Comparison of ENCODE assay signal across 9 cellular contexts in the genomic region with DNA sequence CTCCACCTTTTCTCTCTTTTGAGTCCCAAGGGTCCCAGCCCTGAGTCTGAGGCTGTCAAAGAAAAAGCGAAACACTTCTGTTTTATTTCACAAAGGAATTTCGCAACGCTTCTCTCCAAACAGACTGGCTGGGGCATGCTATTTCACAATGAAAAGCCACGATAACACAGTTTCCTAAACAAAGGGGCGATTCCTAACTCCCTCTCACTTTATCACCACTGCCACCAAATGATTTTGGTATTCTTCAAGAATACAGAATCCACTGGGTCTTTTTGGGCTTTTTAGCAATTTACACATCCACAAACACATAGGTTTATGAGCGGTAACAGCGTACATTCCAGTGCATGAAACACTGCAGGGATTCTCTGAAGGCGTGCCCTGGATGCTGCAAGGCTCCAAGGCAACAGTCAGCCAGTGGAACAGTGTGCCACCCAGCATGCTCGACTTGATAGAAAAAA.
A peak's percentile ranks its signal among the peaks of the same experiment; 100 is the strongest.
DNase-seq lines count a peak whose midpoint lies in the region; ATAC-seq, FAIRE-seq and TF ChIP-seq lines count a peak whose summit lies in the region.
"Had no signal": no experiment of that assay in that cellular context is flagged by ENCODE, and none has a peak within 500 bp of the region (broad histone marks: within the 10 kb centered on the region; RNA-seq: fewer than 3 reads in every experiment).

No MANE protein-coding gene starts in this region.

- no peaks in the 10 kb centered on the region for H3K79me1 ChIP-seq in neuronal stem cell (ENCODE audit: low read depth, low read length)

- no peak for FAIRE-seq in D721Med (lab: Jason Lieb, UNC)

- H3K23ac ChIP-seq in neuronal stem cell (ENCODE audit: low read depth, low read length, poor library complexity): no peak overlapping the region

- no peaks in the 10 kb centered on the region for H3K27me3 ChIP-seq in PC-9 (ENCODE audit: insufficient read depth, low read depth)
- peaks cover 0 to 7% (median 0%) of the 10 kb centered on the region in 3 experiments for H3K27me3 ChIP-seq in neuronal stem cell (ENCODE audit: control insufficient read depth in 3 of 3, insufficient read depth in 3 of 3, low read depth in 1 of 3, low read length in 3 of 3)

- H3F3A ChIP-seq in PC-9 (ENCODE audit: insufficient read depth, low read depth): peaks cover 25% of the 10 kb centered on the region

- H4K20me1 ChIP-seq in PC-9 (ENCODE audit: insufficient read depth): no peaks in the 10 kb centered on the region

- no peak overlapping the region for H3K9ac ChIP-seq in neuronal stem cell (ENCODE audit: low read depth, low read length, poor library complexity)

- H3K4me3 ChIP-seq in PC-9: peak overlapping the region; percentile 46
- H3K4me3 ChIP-seq in fibroblast of mammary gland (ENCODE audit: control insufficient read depth, low read depth, low read length): no peak overlapping the region
- peak overlapping the region in 1 of 2 donors; percentile 35 for H3K4me3 ChIP-seq in neuronal stem cell (ENCODE audit: low read length in 2 of 2)

- TF ChIP-seq CTCF in PC-9 (conservative IDR thresholded peaks at IDR 0.05) (no peak), fibroblast of mammary gland (conservative IDR thresholded peaks at IDR 0.05; ENCODE audit: control insufficient read depth, insufficient read depth, low read depth, low read length) (no peak), D721Med (IDR thresholded peaks at IDR 0.05; ENCODE audit: insufficient read depth, missing control alignments) (no peak)

- H3K4me1 ChIP-seq in PC-9 (replicated peaks; ENCODE audit: insufficient read depth) (peaks cover 43% of the 10 kb centered on the region), neuronal stem cell (ENCODE audit: control insufficient read depth in 2 of 2, insufficient read depth in 1 of 2, low read depth in 1 of 2, low read length in 2 of 2) (peaks cover 9 to 26% of the 10 kb centered on the region in 2 donors)

- DNase-seq in CD1c-positive myeloid dendritic cell (ENCODE audit: extremely low spot score) (peak; percentile 77), PC-9 (peak; percentile 12 to 64), fibroblast of mammary gland (ENCODE audit: low read depth) (peak; percentile 75), neuronal stem cell (ENCODE audit: low spot score) (no peak), D721Med (ENCODE audit: insufficient read length, low spot score) (no peak), COLO829 (ENCODE audit: low spot score) (no peak)
- DNase-seq: DMS153 had no signal

- CTCF ChIA-PET in PC-9 (lab: Charles Lee): no interaction called here

- H2BK12ac ChIP-seq in neuronal stem cell (ENCODE audit: low read length): no peak overlapping the region

- intact Hi-C loops in PC-9 (cut with micrococcal nuclease; ENCODE audit: unreplicated experiment): no loop called here

- H3K36me3 ChIP-seq in PC-9 (ENCODE audit: low read depth) (no peaks in the 10 kb centered on the region), neuronal stem cell (replicated peaks in 1 of 2; ENCODE audit: control insufficient read depth in 2 of 2, insufficient read depth in 2 of 2, low read length in 2 of 2) (no peaks in the 10 kb centered on the region)

- H2BK5ac ChIP-seq in neuronal stem cell (ENCODE audit: low read length): no peak overlapping the region

- H2AFZ ChIP-seq in PC-9 (peak overlapping the region; percentile 64), neuronal stem cell (ENCODE audit: low read length) (peak overlapping the region; percentile 80)

- BruUV-seq in PC-9 (replicated peaks; lab: Mats Ljungman, UMichigan): no TSS peak

- no peak overlapping the region for H3K14ac ChIP-seq in neuronal stem cell (ENCODE audit: low read length)

- POLR2A ChIA-PET in PC-9 (lab: Charles Lee; ENCODE audit: unreplicated experiment): no interaction called here

- H3K18ac ChIP-seq in neuronal stem cell (ENCODE audit: low read length): no peak overlapping the region

- no peak overlapping the region for H3K4ac ChIP-seq in neuronal stem cell (ENCODE audit: low read length)

- H2AK5ac ChIP-seq in neuronal stem cell (ENCODE audit: low read depth, low read length): no peak overlapping the region

- H3K79me2 ChIP-seq in PC-9 (ENCODE audit: low read depth): no peaks in the 10 kb centered on the region

- peak overlapping the region; percentile 54 for H3K27ac ChIP-seq in PC-9
- no peak overlapping the region for H3K27ac ChIP-seq in neuronal stem cell (replicated peaks; ENCODE audit: low read length)

- H3K9me2 ChIP-seq in PC-9 (ENCODE audit: insufficient read depth): no peaks in the 10 kb centered on the region

- peak overlapping the region; percentile 76 for H3K4me2 ChIP-seq in PC-9
- H3K4me2 ChIP-seq in neuronal stem cell (ENCODE audit: insufficient read depth, low read length, poor library complexity, severe bottlenecking): peak overlapping the region; percentile 21

- WGBS in neuronal stem cell (ENCODE audit: extremely low coverage in 2 of 2, insufficient read length in 2 of 2, insufficient replicate concordance in 1 of 2), 2 donors: no CpG with 5 or more reads among the region's 9 CpGs

- H4K91ac ChIP-seq in neuronal stem cell (ENCODE audit: low read depth, low read length, poor library complexity): no peak overlapping the region

- H3K9me3 ChIP-seq in PC-9 (ENCODE audit: insufficient read depth, low read depth): no peaks in the 10 kb centered on the region
- H3K9me3 ChIP-seq in neuronal stem cell (replicated peaks in 1 of 2; ENCODE audit: control insufficient read depth in 2 of 2, insufficient read depth in 1 of 2, low read depth in 1 of 2, low read length in 2 of 2): no peaks in the 10 kb centered on the region

- no peak overlapping the region for H2BK120ac ChIP-seq in neuronal stem cell (ENCODE audit: low read depth, low read length)

- ATAC-seq in SK-N-SH treated with all-trans-retinoic acid at 6 μM for 48 hours (no peak), HG03108 (IDR thresholded peaks at IDR 0.05; ENCODE audit: unreplicated experiment) (no peak)

- no peak overlapping the region for H4K8ac ChIP-seq in neuronal stem cell (ENCODE audit: low read depth, low read length)

- H2BK15ac ChIP-seq in neuronal stem cell (ENCODE audit: low read length): no peak overlapping the region

TF ChIP-seq in SK-N-SH treated with all-trans-retinoic acid at 6 μM for 48 hours, 23 proteins besides CTCF, POLR2A, EP300 and RAD21:
- TF ChIP-seq BACH2 (CRISPR knock-in tag; IDR thresholded peaks at IDR 0.05; ENCODE audit: borderline replicate concordance): no peak
- TF ChIP-seq ZNF8 (CRISPR knock-in tag; IDR thresholded peaks at IDR 0.05): no peak
- TF ChIP-seq ZFP30 (CRISPR knock-in tag; IDR thresholded peaks at IDR 0.05): no peak
- TF ChIP-seq, protein P1, sequence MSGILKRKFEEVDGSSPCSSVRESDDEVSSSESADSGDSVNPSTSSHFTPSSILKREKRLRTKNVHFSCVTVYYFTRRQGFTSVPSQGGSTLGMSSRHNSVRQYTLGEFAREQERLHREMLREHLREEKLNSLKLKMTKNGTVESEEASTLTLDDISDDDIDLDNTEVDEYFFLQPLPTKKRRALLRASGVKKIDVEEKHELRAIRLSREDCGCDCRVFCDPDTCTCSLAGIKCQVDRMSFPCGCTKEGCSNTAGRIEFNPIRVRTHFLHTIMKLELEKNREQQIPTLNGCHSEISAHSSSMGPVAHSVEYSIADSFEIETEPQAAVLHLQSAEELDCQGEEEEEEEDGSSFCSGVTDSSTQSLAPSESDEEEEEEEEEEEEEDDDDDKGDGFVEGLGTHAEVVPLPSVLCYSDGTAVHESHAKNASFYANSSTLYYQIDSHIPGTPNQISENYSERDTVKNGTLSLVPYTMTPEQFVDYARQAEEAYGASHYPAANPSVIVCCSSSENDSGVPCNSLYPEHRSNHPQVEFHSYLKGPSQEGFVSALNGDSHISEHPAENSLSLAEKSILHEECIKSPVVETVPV (CRISPR knock-in tag; IDR thresholded peaks at IDR 0.05): no peak
- TF ChIP-seq SNAI2 (CRISPR knock-in tag; IDR thresholded peaks at IDR 0.05): no peak
- TF ChIP-seq, protein P2, sequence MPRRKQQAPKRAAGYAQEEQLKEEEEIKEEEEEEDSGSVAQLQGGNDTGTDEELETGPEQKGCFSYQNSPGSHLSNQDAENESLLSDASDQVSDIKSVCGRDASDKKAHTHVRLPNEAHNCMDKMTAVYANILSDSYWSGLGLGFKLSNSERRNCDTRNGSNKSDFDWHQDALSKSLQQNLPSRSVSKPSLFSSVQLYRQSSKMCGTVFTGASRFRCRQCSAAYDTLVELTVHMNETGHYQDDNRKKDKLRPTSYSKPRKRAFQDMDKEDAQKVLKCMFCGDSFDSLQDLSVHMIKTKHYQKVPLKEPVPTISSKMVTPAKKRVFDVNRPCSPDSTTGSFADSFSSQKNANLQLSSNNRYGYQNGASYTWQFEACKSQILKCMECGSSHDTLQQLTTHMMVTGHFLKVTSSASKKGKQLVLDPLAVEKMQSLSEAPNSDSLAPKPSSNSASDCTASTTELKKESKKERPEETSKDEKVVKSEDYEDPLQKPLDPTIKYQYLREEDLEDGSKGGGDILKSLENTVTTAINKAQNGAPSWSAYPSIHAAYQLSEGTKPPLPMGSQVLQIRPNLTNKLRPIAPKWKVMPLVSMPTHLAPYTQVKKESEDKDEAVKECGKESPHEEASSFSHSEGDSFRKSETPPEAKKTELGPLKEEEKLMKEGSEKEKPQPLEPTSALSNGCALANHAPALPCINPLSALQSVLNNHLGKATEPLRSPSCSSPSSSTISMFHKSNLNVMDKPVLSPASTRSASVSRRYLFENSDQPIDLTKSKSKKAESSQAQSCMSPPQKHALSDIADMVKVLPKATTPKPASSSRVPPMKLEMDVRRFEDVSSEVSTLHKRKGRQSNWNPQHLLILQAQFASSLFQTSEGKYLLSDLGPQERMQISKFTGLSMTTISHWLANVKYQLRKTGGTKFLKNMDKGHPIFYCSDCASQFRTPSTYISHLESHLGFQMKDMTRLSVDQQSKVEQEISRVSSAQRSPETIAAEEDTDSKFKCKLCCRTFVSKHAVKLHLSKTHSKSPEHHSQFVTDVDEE (CRISPR knock-in tag; IDR thresholded peaks at IDR 0.05): no peak
- TF ChIP-seq, protein P3, sequence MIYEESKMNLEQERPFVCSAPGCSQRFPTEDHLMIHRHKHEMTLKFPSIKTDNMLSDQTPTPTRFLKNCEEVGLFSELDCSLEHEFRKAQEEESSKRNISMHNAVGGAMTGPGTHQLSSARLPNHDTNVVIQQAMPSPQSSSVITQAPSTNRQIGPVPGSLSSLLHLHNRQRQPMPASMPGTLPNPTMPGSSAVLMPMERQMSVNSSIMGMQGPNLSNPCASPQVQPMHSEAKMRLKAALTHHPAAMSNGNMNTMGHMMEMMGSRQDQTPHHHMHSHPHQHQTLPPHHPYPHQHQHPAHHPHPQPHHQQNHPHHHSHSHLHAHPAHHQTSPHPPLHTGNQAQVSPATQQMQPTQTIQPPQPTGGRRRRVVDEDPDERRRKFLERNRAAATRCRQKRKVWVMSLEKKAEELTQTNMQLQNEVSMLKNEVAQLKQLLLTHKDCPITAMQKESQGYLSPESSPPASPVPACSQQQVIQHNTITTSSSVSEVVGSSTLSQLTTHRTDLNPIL (CRISPR knock-in tag; IDR thresholded peaks at IDR 0.05; ENCODE audit: low read depth): no peak
- no peak for TF ChIP-seq ZFP3 (CRISPR knock-in tag; IDR thresholded peaks at IDR 0.05)
- no peak for TF ChIP-seq ZNF565 (CRISPR knock-in tag; conservative IDR thresholded peaks at IDR 0.05; ENCODE audit: low read depth)

Comparison
In these comparisons a context has a peak if more than half of its experiments do, and no peak if none do; other contexts are left out.
1. DNase-seq: peak in CD1c-positive myeloid dendritic cell (single experiment), PC-9 (2 of 2) and fibroblast of mammary gland (single experiment); none in neuronal stem cell (single experiment), D721Med (single experiment) and COLO829 (single experiment).